Comparison of ENCODE assay signal across 1 cellular context in genomic region chr14:52693532-52693931, GRCh38.
TF ChIP-seq lines count a peak whose summit lies in the region.

No MANE protein-coding gene starts in this region.

TF ChIP-seq in HepG2, 621 proteins besides CTCF, POLR2A, EP300 and RAD21:
- TF ChIP-seq ZBTB14 (CRISPR knock-in tag; IDR thresholded peaks at IDR 0.05) (no peak), ZNF770 (CRISPR knock-in tag; IDR thresholded peaks at IDR 0.05) (peak; percentile 77), ZNF224 (CRISPR knock-in tag; IDR thresholded peaks at IDR 0.05) (no peak), ZNF460 (CRISPR knock-in tag; IDR thresholded peaks at IDR 0.05; ENCODE audit: borderline replicate concordance) (peak; percentile 57; the same call in 1 of the 2 replicates)
